Comparison of ENCODE assay signal across 1 cellular context in the genomic region with DNA sequence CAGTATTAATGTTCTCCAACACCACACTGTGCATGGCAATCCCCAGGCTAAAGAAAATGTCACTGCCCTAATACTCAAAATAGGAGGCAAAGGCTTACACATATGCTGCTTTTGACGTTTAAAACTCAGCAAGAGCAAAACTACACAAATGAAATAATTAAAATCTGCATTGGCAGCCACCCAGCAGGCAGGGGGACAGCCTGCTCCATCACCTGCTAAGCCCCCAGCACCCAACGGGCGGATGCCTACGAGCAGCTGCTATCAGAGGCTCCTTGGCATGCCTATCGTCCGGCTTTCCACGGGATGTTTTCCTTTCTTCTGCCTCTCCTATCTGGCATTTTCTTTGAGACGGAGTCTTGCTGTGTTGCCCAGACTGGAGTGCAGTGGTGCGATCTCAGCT.
A peak's percentile ranks its signal among the peaks of the same experiment; 100 is the strongest.
TF ChIP-seq lines count a peak whose summit lies in the region.

No MANE protein-coding gene starts in this region.

TF ChIP-seq in HCT116, 20 proteins besides CTCF, POLR2A, EP300 and RAD21:
- TF ChIP-seq POLR2AphosphoS5 (IDR thresholded peaks at IDR 0.05; ENCODE audit: low read depth, low read length) (no peak), SIN3A (IDR thresholded peaks at IDR 0.05; ENCODE audit: low read depth) (0 out of 2 replicates have a peak, but pooled peaks have one; percentile 24)
